1 cellular context compared by ENCODE assay signal in the genomic region with DNA sequence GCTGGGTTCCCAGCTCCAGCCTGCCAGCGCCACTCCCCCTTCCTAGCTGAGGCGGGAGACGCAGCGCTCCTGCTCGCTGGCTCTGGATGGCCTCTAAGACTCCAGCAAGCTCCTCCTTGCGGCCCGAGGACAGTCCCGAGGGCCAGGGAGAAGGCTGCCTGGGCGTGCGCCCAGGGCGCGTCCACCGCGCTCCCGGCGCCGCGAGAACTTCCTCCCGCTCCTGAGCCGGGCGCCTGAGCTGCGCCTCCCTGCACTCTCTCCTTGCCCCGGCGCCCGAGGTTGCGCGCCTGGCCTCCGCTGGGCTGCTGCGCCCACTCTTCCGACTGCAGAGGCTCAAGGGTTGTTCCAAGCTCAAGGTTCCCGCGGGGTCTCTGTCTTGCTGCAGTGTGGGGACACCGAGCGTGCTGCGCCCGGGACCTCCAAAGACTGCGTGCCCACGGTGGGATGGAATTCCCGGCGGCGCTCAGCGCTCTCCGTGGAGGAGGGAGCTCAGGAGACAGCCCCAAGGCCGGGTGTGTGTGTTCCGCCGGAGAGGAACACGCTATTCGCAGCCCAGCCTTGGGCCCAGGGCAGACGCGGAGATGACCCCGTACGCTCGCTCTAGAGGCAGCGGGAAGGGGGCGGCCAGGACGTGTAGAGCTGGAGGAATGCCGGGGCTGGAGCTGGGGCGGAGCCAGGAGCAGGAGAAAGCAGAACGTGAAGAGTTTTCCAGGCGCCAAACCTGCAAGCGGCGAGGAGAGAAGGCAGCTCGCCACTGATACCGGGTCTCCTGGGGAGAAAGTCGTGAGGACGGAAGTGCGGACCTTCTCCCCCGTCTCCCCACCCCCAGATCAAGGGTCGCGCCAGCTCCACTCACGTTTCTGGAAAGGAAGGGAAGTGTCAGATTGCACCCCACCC.
A peak's percentile ranks its signal among the peaks of the same experiment; 100 is the strongest.
TF ChIP-seq lines count a peak whose summit lies in the region.

A gene with protein sequence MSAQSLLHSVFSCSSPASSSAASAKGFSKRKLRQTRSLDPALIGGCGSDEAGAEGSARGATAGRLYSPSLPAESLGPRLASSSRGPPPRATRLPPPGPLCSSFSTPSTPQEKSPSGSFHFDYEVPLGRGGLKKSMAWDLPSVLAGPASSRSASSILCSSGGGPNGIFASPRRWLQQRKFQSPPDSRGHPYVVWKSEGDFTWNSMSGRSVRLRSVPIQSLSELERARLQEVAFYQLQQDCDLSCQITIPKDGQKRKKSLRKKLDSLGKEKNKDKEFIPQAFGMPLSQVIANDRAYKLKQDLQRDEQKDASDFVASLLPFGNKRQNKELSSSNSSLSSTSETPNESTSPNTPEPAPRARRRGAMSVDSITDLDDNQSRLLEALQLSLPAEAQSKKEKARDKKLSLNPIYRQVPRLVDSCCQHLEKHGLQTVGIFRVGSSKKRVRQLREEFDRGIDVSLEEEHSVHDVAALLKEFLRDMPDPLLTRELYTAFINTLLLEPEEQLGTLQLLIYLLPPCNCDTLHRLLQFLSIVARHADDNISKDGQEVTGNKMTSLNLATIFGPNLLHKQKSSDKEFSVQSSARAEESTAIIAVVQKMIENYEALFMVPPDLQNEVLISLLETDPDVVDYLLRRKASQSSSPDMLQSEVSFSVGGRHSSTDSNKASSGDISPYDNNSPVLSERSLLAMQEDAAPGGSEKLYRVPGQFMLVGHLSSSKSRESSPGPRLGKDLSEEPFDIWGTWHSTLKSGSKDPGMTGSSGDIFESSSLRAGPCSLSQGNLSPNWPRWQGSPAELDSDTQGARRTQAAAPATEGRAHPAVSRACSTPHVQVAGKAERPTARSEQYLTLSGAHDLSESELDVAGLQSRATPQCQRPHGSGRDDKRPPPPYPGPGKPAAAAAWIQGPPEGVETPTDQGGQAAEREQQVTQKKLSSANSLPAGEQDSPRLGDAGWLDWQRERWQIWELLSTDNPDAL (N-terminal part only) (minus strand): TSS at position 777 of the 897 bp plus-strand sequence. CDS start 1,092 bp downstream, outside the sequence.

TF ChIP-seq in HEK293, 187 proteins besides CTCF, POLR2A, EP300 and RAD21 (continued from another document):
- TF ChIP-seq, protein P1, sequence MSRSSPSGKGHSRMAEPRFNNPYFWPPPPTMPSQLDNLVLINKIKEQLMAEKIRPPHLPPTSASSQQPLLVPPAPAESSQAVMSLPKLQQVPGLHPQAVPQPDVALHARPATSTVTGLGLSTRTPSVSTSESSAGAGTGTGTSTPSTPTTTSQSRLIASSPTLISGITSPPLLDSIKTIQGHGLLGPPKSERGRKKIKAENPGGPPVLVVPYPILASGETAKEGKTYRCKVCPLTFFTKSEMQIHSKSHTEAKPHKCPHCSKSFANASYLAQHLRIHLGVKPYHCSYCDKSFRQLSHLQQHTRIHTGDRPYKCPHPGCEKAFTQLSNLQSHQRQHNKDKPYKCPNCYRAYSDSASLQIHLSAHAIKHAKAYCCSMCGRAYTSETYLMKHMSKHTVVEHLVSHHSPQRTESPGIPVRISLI (tag by site-specific recombination; IDR thresholded peaks at IDR 0.05): no peak
- TF ChIP-seq ZNF335 (tag by site-specific recombination; conservative IDR thresholded peaks at IDR 0.05) (peak; percentile 43), ZNF544 (tag by site-specific recombination; IDR thresholded peaks at IDR 0.05) (no peak), REPIN1 (tag by site-specific recombination; IDR thresholded peaks at IDR 0.05; ENCODE audit: low read depth) (no peak), ZNF658 (tag by site-specific recombination; IDR thresholded peaks at IDR 0.05) (no peak), ZNF776 (tag by site-specific recombination; IDR thresholded peaks at IDR 0.05; ENCODE audit: borderline replicate concordance) (no peak), ZNF112 (tag by site-specific recombination; IDR thresholded peaks at IDR 0.05) (no peak), OSR2 (tag by site-specific recombination; IDR thresholded peaks at IDR 0.05) (no peak), ZBTB8A (tag by site-specific recombination; IDR thresholded peaks at IDR 0.05) (peak; percentile 63), ZNF558 (tag by site-specific recombination; IDR thresholded peaks at IDR 0.05) (no peak), ZNF843 (tag by site-specific recombination; IDR thresholded peaks at IDR 0.05) (no peak), ZNF19 (tag by site-specific recombination; IDR thresholded peaks at IDR 0.05; ENCODE audit: low read depth) (no peak), ZNF132 (tag by site-specific recombination; IDR thresholded peaks at IDR 0.05; ENCODE audit: borderline replicate concordance) (no peak), ZNF366 (tag by site-specific recombination; conservative IDR thresholded peaks at IDR 0.05) (no peak), ZFHX2 (tag by site-specific recombination; conservative IDR thresholded peaks at IDR 0.05) (no peak), SETDB1 (IDR thresholded peaks at IDR 0.05; ENCODE audit: insufficient read length, low read length) (no peak), PRDM1 (tag by site-specific recombination; IDR thresholded peaks at IDR 0.05) (peak; percentile 37; the same call in 1 of the 2 replicates), SCRT1 (tag by site-specific recombination; IDR thresholded peaks at IDR 0.05; ENCODE audit: borderline replicate concordance) (no peak), ZNF610 (tag by site-specific recombination; IDR thresholded peaks at IDR 0.05; ENCODE audit: borderline replicate concordance) (no peak), ZNF664 (tag by site-specific recombination; IDR thresholded peaks at IDR 0.05) (no peak), ZNF114 (tag by site-specific recombination; IDR thresholded peaks at IDR 0.05) (no peak), ZNF677 (tag by site-specific recombination; IDR thresholded peaks at IDR 0.05) (no peak), ZNF473 (tag by site-specific recombination; IDR thresholded peaks at IDR 0.05) (no peak), ZNF341 (tag by site-specific recombination; IDR thresholded peaks at IDR 0.05; ENCODE audit: low read depth) (peak; percentile 91), ZNF768 (tag by site-specific recombination; IDR thresholded peaks at IDR 0.05) (no peak), ZNF23 (tag by site-specific recombination; IDR thresholded peaks at IDR 0.05; ENCODE audit: borderline replicate concordance) (no peak), BCL11A (tag by site-specific recombination; IDR thresholded peaks at IDR 0.05; ENCODE audit: low read depth) (no peak), ZBTB7A (tag by site-specific recombination; IDR thresholded peaks at IDR 0.05; ENCODE audit: low read depth) (no peak), ZNF670 (tag by site-specific recombination; IDR thresholded peaks at IDR 0.05; ENCODE audit: low read depth) (no peak), SP2 (tag by site-specific recombination; IDR thresholded peaks at IDR 0.05) (peak; percentile 25; the same call in 1 of the 2 replicates)
- TF ChIP-seq, protein P2, sequence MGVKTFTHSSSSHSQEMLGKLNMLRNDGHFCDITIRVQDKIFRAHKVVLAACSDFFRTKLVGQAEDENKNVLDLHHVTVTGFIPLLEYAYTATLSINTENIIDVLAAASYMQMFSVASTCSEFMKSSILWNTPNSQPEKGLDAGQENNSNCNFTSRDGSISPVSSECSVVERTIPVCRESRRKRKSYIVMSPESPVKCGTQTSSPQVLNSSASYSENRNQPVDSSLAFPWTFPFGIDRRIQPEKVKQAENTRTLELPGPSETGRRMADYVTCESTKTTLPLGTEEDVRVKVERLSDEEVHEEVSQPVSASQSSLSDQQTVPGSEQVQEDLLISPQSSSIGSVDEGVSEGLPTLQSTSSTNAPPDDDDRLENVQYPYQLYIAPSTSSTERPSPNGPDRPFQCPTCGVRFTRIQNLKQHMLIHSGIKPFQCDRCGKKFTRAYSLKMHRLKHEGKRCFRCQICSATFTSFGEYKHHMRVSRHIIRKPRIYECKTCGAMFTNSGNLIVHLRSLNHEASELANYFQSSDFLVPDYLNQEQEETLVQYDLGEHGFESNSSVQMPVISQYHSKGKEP (tag by site-specific recombination; IDR thresholded peaks at IDR 0.05): no peak
- TF ChIP-seq, protein P3, sequence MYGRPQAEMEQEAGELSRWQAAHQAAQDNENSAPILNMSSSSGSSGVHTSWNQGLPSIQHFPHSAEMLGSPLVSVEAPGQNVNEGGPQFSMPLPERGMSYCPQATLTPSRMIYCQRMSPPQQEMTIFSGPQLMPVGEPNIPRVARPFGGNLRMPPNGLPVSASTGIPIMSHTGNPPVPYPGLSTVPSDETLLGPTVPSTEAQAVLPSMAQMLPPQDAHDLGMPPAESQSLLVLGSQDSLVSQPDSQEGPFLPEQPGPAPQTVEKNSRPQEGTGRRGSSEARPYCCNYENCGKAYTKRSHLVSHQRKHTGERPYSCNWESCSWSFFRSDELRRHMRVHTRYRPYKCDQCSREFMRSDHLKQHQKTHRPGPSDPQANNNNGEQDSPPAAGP (tag by site-specific recombination; IDR thresholded peaks at IDR 0.05): no peak
- TF ChIP-seq, protein P4, sequence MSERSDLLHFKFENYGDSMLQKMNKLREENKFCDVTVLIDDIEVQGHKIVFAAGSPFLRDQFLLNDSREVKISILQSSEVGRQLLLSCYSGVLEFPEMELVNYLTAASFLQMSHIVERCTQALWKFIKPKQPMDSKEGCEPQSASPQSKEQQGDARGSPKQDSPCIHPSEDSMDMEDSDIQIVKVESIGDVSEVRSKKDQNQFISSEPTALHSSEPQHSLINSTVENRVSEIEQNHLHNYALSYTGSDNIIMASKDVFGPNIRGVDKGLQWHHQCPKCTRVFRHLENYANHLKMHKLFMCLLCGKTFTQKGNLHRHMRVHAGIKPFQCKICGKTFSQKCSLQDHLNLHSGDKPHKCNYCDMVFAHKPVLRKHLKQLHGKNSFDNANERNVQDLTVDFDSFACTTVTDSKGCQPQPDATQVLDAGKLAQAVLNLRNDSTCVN (tag by site-specific recombination; optimal IDR thresholded peaks at IDR 0.05): peak; percentile 83
- TF ChIP-seq, protein P5, sequence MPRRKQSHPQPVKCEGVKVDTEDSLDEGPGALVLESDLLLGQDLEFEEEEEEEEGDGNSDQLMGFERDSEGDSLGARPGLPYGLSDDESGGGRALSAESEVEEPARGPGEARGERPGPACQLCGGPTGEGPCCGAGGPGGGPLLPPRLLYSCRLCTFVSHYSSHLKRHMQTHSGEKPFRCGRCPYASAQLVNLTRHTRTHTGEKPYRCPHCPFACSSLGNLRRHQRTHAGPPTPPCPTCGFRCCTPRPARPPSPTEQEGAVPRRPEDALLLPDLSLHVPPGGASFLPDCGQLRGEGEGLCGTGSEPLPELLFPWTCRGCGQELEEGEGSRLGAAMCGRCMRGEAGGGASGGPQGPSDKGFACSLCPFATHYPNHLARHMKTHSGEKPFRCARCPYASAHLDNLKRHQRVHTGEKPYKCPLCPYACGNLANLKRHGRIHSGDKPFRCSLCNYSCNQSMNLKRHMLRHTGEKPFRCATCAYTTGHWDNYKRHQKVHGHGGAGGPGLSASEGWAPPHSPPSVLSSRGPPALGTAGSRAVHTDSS (tag by site-specific recombination; IDR thresholded peaks at IDR 0.05): 0 out of 2 replicates have a peak, but pooled peaks have one; percentile 33
